Comparison of ENCODE assay signal across 11 cellular contexts in the genomic region with DNA sequence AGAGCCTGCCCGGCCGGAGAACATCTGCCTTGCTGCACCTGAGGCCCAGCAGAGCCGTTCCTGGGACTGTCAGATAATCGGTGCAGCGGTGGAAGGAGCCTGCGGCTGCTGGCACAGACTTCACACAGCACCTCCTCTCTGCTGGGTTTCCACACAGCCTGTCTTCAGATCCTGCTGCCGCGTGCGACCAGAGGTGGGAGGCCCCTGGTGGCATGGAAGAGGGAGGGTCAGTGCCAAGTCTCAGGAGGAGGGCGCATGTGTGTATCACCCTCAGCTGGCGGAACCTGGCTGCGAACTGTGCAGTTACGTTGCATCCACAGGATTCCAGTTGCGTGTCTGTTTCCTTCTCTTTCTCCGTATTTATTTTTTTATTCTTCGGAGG. TPM values are rescaled to one million over a fixed set of nuclear protein-coding genes. Genes with fewer than 3 reads are reported as not detected.
DNase-seq lines count a peak whose midpoint lies in the region; ATAC-seq and TF ChIP-seq lines count a peak whose summit lies in the region.
"Had no signal": no experiment of that assay in that cellular context is flagged by ENCODE, and none has a peak within 500 bp of the region (broad histone marks: within the 10 kb centered on the region; RNA-seq: fewer than 3 reads in every experiment).

No MANE protein-coding gene starts in this region.

- no peaks in the 10 kb centered on the region for H3K9me3 ChIP-seq in BLaER1 treated with 17β-estradiol and CSF1 and Interleukin-3, amounts not matched to agents 10 nM and 100 nM (replicated peaks in 1 of 11)
- no peaks in the 10 kb centered on the region for H3K9me3 ChIP-seq in esophagus squamous epithelium

- DNase-seq in GM10266 (ENCODE audit: extremely low spot score) = peak; percentile 57
- DNase-seq in SK-N-DZ (ENCODE audit: low spot score) = peak; percentile 41
- DNase-seq in esophagus squamous epithelium (lab: John Stamatoyannopoulos, UW) = no peak
- no peak for DNase-seq in foreskin melanocyte
- no peak for DNase-seq in NCI-H1105 treated with DMSO at 0.1 percent for 48 hours (lab: John Stamatoyannopoulos, UW)
- DNase-seq: DMS79, erythroblast had no signal

- 56 to 65% methylated on average over 7 to 15 of the region's 16 CpGs for WGBS in esophagus squamous epithelium, 2 donors

- TF ChIP-seq CTCF in GM10266 (IDR thresholded peaks at IDR 0.05; ENCODE audit: control insufficient read depth, insufficient read depth, low read depth, missing control alignments) (no peak), esophagus squamous epithelium (IDR thresholded peaks at IDR 0.05) (no peak)

- TF ChIP-seq POLR2A in esophagus squamous epithelium (IDR thresholded peaks at IDR 0.05) = no peak

- intact Hi-C loops in esophagus squamous epithelium (cut with DNase I) = no loop called here

- no peak overlapping the region for H3K27ac ChIP-seq in BLaER1 treated with 17β-estradiol and CSF1 and Interleukin-3, amounts not matched to agents 10 nM and 100 nM
- H3K27ac ChIP-seq in esophagus squamous epithelium = no peak overlapping the region

- peak overlapping the region in 9 of 11 experiments; percentile 90 to 99 (median 94); a peak in 17 of 22 replicates for H3K4me2 ChIP-seq in BLaER1 treated with 17β-estradiol and CSF1 and Interleukin-3, amounts not matched to agents 10 nM and 100 nM

- H3K4me1 ChIP-seq in BLaER1 treated with 17β-estradiol and CSF1 and Interleukin-3, amounts not matched to agents 10 nM and 100 nM = peaks cover 50 to 86% (median 80%) of the 10 kb centered on the region in 10 experiments
- peaks cover 15 to 83% (median 16%) of the 10 kb centered on the region in 3 donors for H3K4me1 ChIP-seq in esophagus squamous epithelium

- peak overlapping the region in 1 of 10 experiments; percentile 1; a peak in 1 of 20 replicates for H3K4me3 ChIP-seq in BLaER1 treated with 17β-estradiol and CSF1 and Interleukin-3, amounts not matched to agents 10 nM and 100 nM
- H3K4me3 ChIP-seq in esophagus squamous epithelium = peak overlapping the region; percentile 0 to 85 (median 38)

- peaks cover 0 to 50% (median 36%) of the 10 kb centered on the region in 11 experiments; a peak in 18 of 22 replicates for H4K20me1 ChIP-seq in BLaER1 treated with 17β-estradiol and CSF1 and Interleukin-3, amounts not matched to agents 10 nM and 100 nM

- no peaks in the 10 kb centered on the region for H3K27me3 ChIP-seq in BLaER1 treated with 17β-estradiol and CSF1 and Interleukin-3, amounts not matched to agents 10 nM and 100 nM
- H3K27me3 ChIP-seq in esophagus squamous epithelium = no peaks in the 10 kb centered on the region

- H3K9ac ChIP-seq in BLaER1 treated with 17β-estradiol and CSF1 and Interleukin-3, amounts not matched to agents 10 nM and 100 nM = peak overlapping the region in 3 of 11 experiments; percentile 39 to 91 (median 89); a peak in 5 of 22 replicates

- ATAC-seq in HG03045 (IDR thresholded peaks at IDR 0.05; ENCODE audit: unreplicated experiment) (no peak), GM19395 (IDR thresholded peaks at IDR 0.05; ENCODE audit: unreplicated experiment) (no peak)
- ATAC-seq: activated naive CD4-positive, alpha-beta T cell treated with anti-CD3 and anti-CD28 coated beads, Interleukin-2, amount 50 U/mL, for 72 hours had no signal

- peaks cover 0 to 35% (median 27%) of the 10 kb centered on the region in 11 experiments; a peak in 14 of 22 replicates for H3K36me3 ChIP-seq in BLaER1 treated with 17β-estradiol and CSF1 and Interleukin-3, amounts not matched to agents 10 nM and 100 nM
- H3K36me3 ChIP-seq in esophagus squamous epithelium = peaks cover 0 to 67% (median 0%) of the 10 kb centered on the region in 3 donors

RNA-seq across cellular contexts. Expression of a gene that starts 3.3 kb away (rescaled TPM):
- 21.6 and 23.7 TPM in 2 replicates for polyA plus RNA-seq in SK-N-DZ (2014; cell fraction: cytosol; rRNA removed)
- polyA plus RNA-seq in SK-N-DZ (2014; cell fraction: nucleus; rRNA removed) = 20.3 and 21.7 TPM in 2 replicates
- total RNA-seq in esophagus squamous epithelium = 10 to 100 TPM in 2 of 4 donors, 1 to 10 TPM in 2; 5.7 to 12.1 (median 10.7) TPM

RNA-seq across cellular contexts. Expression of a gene that starts 45.8 kb away (rescaled TPM):
- 56.4 and 58.2 TPM in 2 replicates for polyA plus RNA-seq in SK-N-DZ (2014; cell fraction: cytosol; rRNA removed)
- 34.3 and 88.4 TPM in 2 replicates for polyA plus RNA-seq in SK-N-DZ (2014; cell fraction: nucleus; rRNA removed)
- total RNA-seq in esophagus squamous epithelium = 100 to 1,000 TPM in 1 of 4 donors, 10 to 100 TPM in 3; 53.5 to 148 (median 70.3) TPM

Comparison
In these comparisons a context has a peak if more than half of its experiments do, and no peak if none do; other contexts are left out.
1. DNase-seq: peak in GM10266 (single experiment) and SK-N-DZ (single experiment); none in esophagus squamous epithelium (single experiment), foreskin melanocyte (single experiment) and NCI-H1105 treated with DMSO at 0.1 percent for 48 hours (single experiment).